30 cellular contexts compared by ENCODE assay signal in the genomic region with DNA sequence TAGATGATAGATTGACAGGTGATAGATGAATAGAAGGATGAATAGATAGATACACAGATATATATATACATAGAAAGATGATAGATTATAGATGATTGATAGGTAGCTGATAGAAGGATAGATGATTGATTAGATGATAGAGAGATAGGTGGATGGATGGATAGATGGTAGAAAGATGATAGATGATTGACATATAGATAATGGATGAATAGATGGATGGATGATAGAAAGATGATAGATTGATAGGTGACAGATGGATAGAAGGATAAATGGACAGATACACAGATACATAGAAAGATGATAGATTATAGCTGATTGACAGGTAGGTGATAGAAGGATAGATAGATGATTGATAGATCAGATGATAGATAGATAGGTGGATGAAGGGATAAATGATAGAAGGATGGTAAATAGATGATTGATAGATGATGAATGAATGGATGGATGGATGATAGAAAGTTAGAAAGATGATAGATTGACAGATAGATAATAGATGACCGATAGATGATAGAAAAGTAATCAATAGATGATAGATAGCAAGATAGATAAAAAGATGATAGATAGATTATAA.
"Had no signal": no experiment of that assay in that cellular context is flagged by ENCODE, and none has a peak within 500 bp of the region (broad histone marks: within the 10 kb centered on the region; RNA-seq: fewer than 3 reads in every experiment).

No MANE protein-coding gene starts in this region.

- H3K4me3 ChIP-seq: ascending aorta, cardiac muscle cell had no signal

- H3K9me3 ChIP-seq: ascending aorta had no signal

- H3K27ac ChIP-seq: ascending aorta, cardiac muscle cell, VCaP had no signal

- DNase-seq: activated B cell treated with CpG ODN at 0.5 μM for 24 hours; activated CD4-positive, alpha-beta memory T cell treated with anti-CD3 and anti-CD28 coated beads, Interleukin-2, amount 10 ng/mL, durations not matched to agents 7 days and 5 days; activated CD4-positive, alpha-beta T cell treated with anti-CD3 and anti-CD28 coated beads for 1 hour; activated CD4-positive, alpha-beta T cell treated with anti-CD3 and anti-CD28 coated beads for 36 hours; activated CD4-positive, alpha-beta T cell treated with anti-CD3 and anti-CD28 coated beads for 48 hours; activated CD4-positive, alpha-beta T cell treated with anti-CD3 and anti-CD28 coated beads, Interleukin-2, amount 10 ng/mL, durations not matched to agents 7 days and 5 days; activated CD4-positive, alpha-beta T cell treated with anti-CD3 and anti-CD28 coated beads, Interleukin-2, amount 50 U/mL, for 48 hours; activated CD8-positive, alpha-beta memory T cell treated with anti-CD3 and anti-CD28 coated beads for 24 hours; activated CD8-positive, alpha-beta memory T cell treated with anti-CD3 and anti-CD28 coated beads, Interleukin-2, amount 10 ng/mL, durations not matched to agents 7 days and 5 days; activated CD8-positive, alpha-beta memory T cell treated with anti-CD3 and anti-CD28 coated beads, Interleukin-2, amount 50 U/mL, for 48 hours; activated CD8-positive, alpha-beta T cell treated with anti-CD3 and anti-CD28 coated beads, Interleukin-2, amount 10 ng/mL, durations not matched to agents 7 days and 5 days; activated effector memory CD4-positive, alpha-beta T cell treated with Interleukin-2 at 50 U/mL for 16 hours; activated gamma-delta T cell; activated naive CD4-positive, alpha-beta T cell treated with anti-CD3 and anti-CD28 coated beads, Interleukin-2, amount 10 ng/mL, durations not matched to agents 7 days and 5 days; activated naive CD4-positive, alpha-beta T cell treated with Interleukin-2 at 50 U/mL for 16 hours; activated naive CD8-positive, alpha-beta T cell treated with anti-CD3 and anti-CD28 coated beads, Interleukin-2, amount 10 ng/mL, durations not matched to agents 7 days and 5 days; activated naive CD8-positive, alpha-beta T cell treated with anti-CD3 and anti-CD28 coated beads, Interleukin-2, amount 50 U/mL, for 24 hours; activated T-cell treated with anti-CD3 and anti-CD28 coated beads, Interleukin-2, amount 50 U/mL, for 24 hours; activated T-cell treated with anti-CD3 and anti-CD28 coated beads, Interleukin-2, amount 50 U/mL, for 48 hours; amygdala; anterior cingulate cortex; caudate nucleus; cerebellar nuclear complex; T-helper 2 cell; T-helper 9 cell had no signal

- FAIRE-seq: bronchial epithelial cell, TTC549 had no signal

- ATAC-seq: activated CD4-positive, alpha-beta T cell treated with anti-CD3 and anti-CD28 coated beads for 36 hours; activated CD8-positive, alpha-beta memory T cell treated with anti-CD3 and anti-CD28 coated beads, Interleukin-2, amount 10 ng/mL, durations not matched to agents 7 days and 5 days; activated CD8-positive, alpha-beta T cell treated with anti-CD3 and anti-CD28 coated beads, Interleukin-2, amount 10 ng/mL, durations not matched to agents 7 days and 5 days; activated naive CD8-positive, alpha-beta T cell treated with anti-CD3 and anti-CD28 coated beads, Interleukin-2, amount 50 U/mL, for 24 hours had no signal

- H3K36me3 ChIP-seq: ascending aorta, cardiac muscle cell had no signal

- H3K27me3 ChIP-seq: ascending aorta had no signal

- H3K4me1 ChIP-seq: ascending aorta had no signal
